9 cellular contexts compared by ENCODE assay signal in the genomic region with DNA sequence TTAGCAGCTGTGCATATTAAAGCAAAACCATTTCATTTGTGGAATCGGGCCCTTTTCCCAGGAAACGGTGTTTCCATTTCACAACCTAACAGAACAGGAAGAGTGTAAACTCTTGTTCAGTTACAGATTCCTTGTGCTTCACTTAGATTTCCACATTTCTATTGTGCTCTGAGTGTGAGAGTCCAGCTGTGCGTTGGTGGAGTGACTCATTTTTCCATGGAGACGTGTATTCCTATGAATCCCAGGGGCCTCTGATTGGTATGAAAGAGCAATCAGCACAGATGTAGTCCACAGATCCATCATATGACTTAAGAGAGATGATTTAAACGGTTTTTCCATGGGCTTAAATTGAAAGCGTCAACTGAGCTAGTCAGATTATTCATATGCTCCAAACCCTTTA. TPM values are rescaled to one million over a fixed set of nuclear protein-coding genes. Genes with fewer than 3 reads are reported as not detected.
DNase-seq lines count a peak whose midpoint lies in the region; TF ChIP-seq lines count a peak whose summit lies in the region.
"Had no signal": no experiment of that assay in that cellular context is flagged by ENCODE, and none has a peak within 500 bp of the region (broad histone marks: within the 10 kb centered on the region; RNA-seq: fewer than 3 reads in every experiment).

No MANE protein-coding gene starts in this region.

- H3K27me3 ChIP-seq in mammary epithelial cell (ENCODE audit: insufficient read depth, low read length) (no peaks in the 10 kb centered on the region), tibial artery (no peaks in the 10 kb centered on the region)

- peak; percentile 76 for DNase-seq in mammary epithelial cell
- DNase-seq in lower leg skin (ENCODE audit: low spot score in 2 of 2), result peak; percentile 72 to 87
- DNase-seq in tibial artery, result peak; percentile 74 to 75
- DNase-seq in activated naive CD8-positive, alpha-beta T cell treated with anti-CD3 and anti-CD28 coated beads for 36 hours, result no peak
- no peak for DNase-seq in HK-2 (ENCODE audit: unreplicated experiment)
- no peak for DNase-seq in NCI-H1105 treated with DMSO at 0.1 percent for 48 hours (lab: John Stamatoyannopoulos, UW)
- DNase-seq in nucleus accumbens (lab: John Stamatoyannopoulos, UW), result no peak
- DNase-seq: activated T-cell treated with anti-CD3 and anti-CD28 coated beads for 4 hours had no signal

- H3K27ac Mint-ChIP-seq in activated naive CD8-positive, alpha-beta T cell treated with anti-CD3 and anti-CD28 coated beads for 36 hours, result no peak overlapping the region

- BruUV-seq in mammary epithelial cell (replicated peaks; lab: Mats Ljungman, UMichigan), result no TSS peak

- WGBS in mammary epithelial cell (ENCODE audit: low coverage, missing lambda C conversion rate), result 50% methylated on average over 6 of the region's 6 CpGs
- 44 to 47% methylated on average over 6 of the region's 6 CpGs for whole genome bisulfite sequencing in lower leg skin, 2 donors

- no peaks in the 10 kb centered on the region for H3K9me3 ChIP-seq in HEK293 (ENCODE audit: control insufficient read depth, insufficient read depth, low read depth, low read length)
- H3K9me3 ChIP-seq in mammary epithelial cell (replicated peaks; ENCODE audit: insufficient read depth, low read length), result no peaks in the 10 kb centered on the region
- no peaks in the 10 kb centered on the region for H3K9me3 ChIP-seq in tibial artery

- dilution Hi-C loops in mammary epithelial cell (cut with HindIII; ENCODE audit: low sequenced_read_pairs), result no loop called here

- H2AFZ ChIP-seq in mammary epithelial cell (ENCODE audit: low read depth, low read length), result peak overlapping the region; percentile 71

- H3K4me1 Mint-ChIP-seq in activated naive CD8-positive, alpha-beta T cell treated with anti-CD3 and anti-CD28 coated beads for 36 hours, result peaks cover under 1% of the 10 kb centered on the region

- H3K36me3 ChIP-seq in HEK293 (ENCODE audit: control insufficient read depth in 2 of 2, insufficient read depth in 1 of 2, low read length in 2 of 2), result no peaks in the 10 kb centered on the region
- H3K36me3 ChIP-seq in mammary epithelial cell (ENCODE audit: insufficient read depth, low read length), result no peaks in the 10 kb centered on the region
- no peaks in the 10 kb centered on the region for H3K36me3 ChIP-seq in tibial artery

- no peaks in the 10 kb centered on the region for H3K36me3 Mint-ChIP-seq in activated naive CD8-positive, alpha-beta T cell treated with anti-CD3 and anti-CD28 coated beads for 36 hours

- TF ChIP-seq POLR2A in lower leg skin (IDR thresholded peaks at IDR 0.05), result no peak

- H3K4me2 ChIP-seq in mammary epithelial cell (ENCODE audit: insufficient read depth, low read depth, low read length), result peak overlapping the region; percentile 23

- CTCF ChIA-PET in HEK293 (lab: Yijun Ruan, JAX), result interaction anchor here (0.6 to 1.9 kb wide), 7 partner anchors 8 to 341 kb away, joined by 3 to 4 read pairs (median 3); no protein-coding TSS in a partner anchor
- CTCF ChIA-PET in mammary epithelial cell (lab: Charles Lee; ENCODE audit: low non-redundant PET), result interaction anchor here (0.5 kb wide), 1 partner anchor 28 kb away, joined by 3 read pairs; no protein-coding TSS in a partner anchor

- intact Hi-C loops in mammary epithelial cell (cut with micrococcal nuclease), result no loop called here
- intact Hi-C loops in lower leg skin (cut with DNase I; ENCODE audit: low total_unique reads), result no loop called here
- intact Hi-C loops in tibial artery (cut with DNase I; ENCODE audit: low total_unique reads), result no loop called here

- no peaks in the 10 kb centered on the region for H3K79me2 ChIP-seq in mammary epithelial cell (ENCODE audit: insufficient read depth, low read length)

- H3K27ac ChIP-seq in HEK293 (ENCODE audit: extremely low read depth, low read depth, low read length) (no peak overlapping the region), mammary epithelial cell (ENCODE audit: insufficient read depth, low read depth, low read length) (no peak overlapping the region), tibial artery (peak overlapping the region; percentile 68 to 70)

- TF ChIP-seq CTCF in HEK293 (tag by site-specific recombination; IDR thresholded peaks at IDR 0.05), result no peak
- no peak for TF ChIP-seq CTCF in mammary epithelial cell (conservative IDR thresholded peaks at IDR 0.05 in 1 of 2, IDR thresholded peaks at IDR 0.05 in 1 of 2; ENCODE audit: extremely low read depth in 1 of 2, insufficient read depth in 1 of 2, low read depth in 1 of 2, low read length in 2 of 2)
- no peak for TF ChIP-seq CTCF in lower leg skin (IDR thresholded peaks at IDR 0.05)
- TF ChIP-seq CTCF in tibial artery (IDR thresholded peaks at IDR 0.05), result no peak

- no peaks in the 10 kb centered on the region for H3K27me3 Mint-ChIP-seq in activated naive CD8-positive, alpha-beta T cell treated with anti-CD3 and anti-CD28 coated beads for 36 hours

- no peak overlapping the region for H3K4me3 Mint-ChIP-seq in activated naive CD8-positive, alpha-beta T cell treated with anti-CD3 and anti-CD28 coated beads for 36 hours

- in situ Hi-C loops in mammary epithelial cell (cut with MboI; ENCODE audit: low sequenced_read_pairs in 2 of 2), result no loop called here

- H3K9me3 Mint-ChIP-seq in activated naive CD8-positive, alpha-beta T cell treated with anti-CD3 and anti-CD28 coated beads for 36 hours, result no peaks in the 10 kb centered on the region

- POLR2A ChIA-PET in HEK293 (lab: Yijun Ruan, JAX), result interaction anchor here (0.6 to 3.6 kb wide), 2 partner anchors 13 to 23 kb away, joined by 4 to 25 read pairs; a partner anchor contains a TSS

- no peak overlapping the region for H3K9ac ChIP-seq in mammary epithelial cell (ENCODE audit: insufficient read depth, low read length)

- H3K4me3 ChIP-seq in HEK293 (ENCODE audit: low read depth, low read length) (no peak overlapping the region), mammary epithelial cell (replicated peaks in 1 of 3; ENCODE audit: insufficient read depth in 1 of 3, low read depth in 2 of 3, low read length in 3 of 3) (no peak overlapping the region), lower leg skin (ENCODE audit: low read depth, poor library complexity, severe bottlenecking) (no peak overlapping the region), tibial artery (no peak overlapping the region)

- H3K4me1 ChIP-seq in HEK293 (ENCODE audit: control insufficient read depth, insufficient read depth, low read length) (peaks cover under 1% of the 10 kb centered on the region; the same call in 1 of the 2 replicates), mammary epithelial cell (ENCODE audit: insufficient read depth, low read length) (peaks cover 7% of the 10 kb centered on the region), tibial artery (peaks cover 0 to 14% (median 2%) of the 10 kb centered on the region in 4 donors)

- no peaks in the 10 kb centered on the region for H4K20me1 ChIP-seq in mammary epithelial cell (ENCODE audit: insufficient read depth, low read length)

TF ChIP-seq in HEK293, 187 proteins besides CTCF, POLR2A, EP300 and RAD21:
- TF ChIP-seq SALL2 (tag by site-specific recombination; IDR thresholded peaks at IDR 0.05; ENCODE audit: borderline replicate concordance) (no peak), PRDM1 (tag by site-specific recombination; IDR thresholded peaks at IDR 0.05) (peak; percentile 68), ZFHX2 (tag by site-specific recombination; conservative IDR thresholded peaks at IDR 0.05) (peak; percentile 53)
- TF ChIP-seq, protein P1, sequence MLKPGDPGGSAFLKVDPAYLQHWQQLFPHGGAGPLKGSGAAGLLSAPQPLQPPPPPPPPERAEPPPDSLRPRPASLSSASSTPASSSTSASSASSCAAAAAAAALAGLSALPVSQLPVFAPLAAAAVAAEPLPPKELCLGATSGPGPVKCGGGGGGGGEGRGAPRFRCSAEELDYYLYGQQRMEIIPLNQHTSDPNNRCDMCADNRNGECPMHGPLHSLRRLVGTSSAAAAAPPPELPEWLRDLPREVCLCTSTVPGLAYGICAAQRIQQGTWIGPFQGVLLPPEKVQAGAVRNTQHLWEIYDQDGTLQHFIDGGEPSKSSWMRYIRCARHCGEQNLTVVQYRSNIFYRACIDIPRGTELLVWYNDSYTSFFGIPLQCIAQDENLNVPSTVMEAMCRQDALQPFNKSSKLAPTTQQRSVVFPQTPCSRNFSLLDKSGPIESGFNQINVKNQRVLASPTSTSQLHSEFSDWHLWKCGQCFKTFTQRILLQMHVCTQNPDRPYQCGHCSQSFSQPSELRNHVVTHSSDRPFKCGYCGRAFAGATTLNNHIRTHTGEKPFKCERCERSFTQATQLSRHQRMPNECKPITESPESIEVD (tag by site-specific recombination; IDR thresholded peaks at IDR 0.05), result peak; percentile 40; the same call in 1 of the 2 replicates

RNA-seq across cellular contexts. Expression of a gene that starts 13.3 kb away (rescaled TPM):
- total RNA-seq in mammary epithelial cell (100 to 1,000 TPM; 354 to 592 TPM), lower leg skin (100 to 1,000 TPM; 171 to 336 (median 255) TPM)
- polyA plus RNA-seq in mammary epithelial cell, result 249 TPM
- 304 TPM for polyA minus RNA-seq in mammary epithelial cell
- total RNA-seq in activated naive CD8-positive, alpha-beta T cell treated with anti-CD3 and anti-CD28 coated beads for 36 hours, result 1 to 10 TPM; 1.7 to 1.9 TPM

RNA-seq across cellular contexts. Expression of a gene that starts 22.3 kb away (rescaled TPM):
- total RNA-seq in mammary epithelial cell (100 to 1,000 TPM in 1 of 2 donors, 10 to 100 TPM in 1; 57.0 to 102 TPM), lower leg skin (10 to 100 TPM; 87.6 to 95.3 (median 91.3) TPM)
- 31.5 TPM for polyA plus RNA-seq in mammary epithelial cell
- 149 TPM for polyA minus RNA-seq in mammary epithelial cell
- 1 to 10 TPM; 3.4 to 5.6 TPM for total RNA-seq in activated naive CD8-positive, alpha-beta T cell treated with anti-CD3 and anti-CD28 coated beads for 36 hours

RNA-seq across cellular contexts. Expression of a gene that starts 48.2 kb away (rescaled TPM):
- 100 to 1,000 TPM in 1 of 2 donors, 10 to 100 TPM in 1; 94.3 to 191 TPM for total RNA-seq in mammary epithelial cell
- polyA plus RNA-seq in mammary epithelial cell, result 51.3 TPM
- polyA minus RNA-seq in mammary epithelial cell, result 115 TPM
- total RNA-seq in lower leg skin, result 100 to 1,000 TPM; 109 to 149 (median 124) TPM
- 100 to 1,000 TPM; 221 to 223 TPM for total RNA-seq in activated naive CD8-positive, alpha-beta T cell treated with anti-CD3 and anti-CD28 coated beads for 36 hours

Comparison
In these comparisons a context has a peak if more than half of its experiments do, and no peak if none do; other contexts are left out.
1. H3K27ac ChIP-seq: peak in tibial artery (2 of 2); none in HEK293 (single experiment) and mammary epithelial cell (single experiment).
2. DNase-seq: peak in mammary epithelial cell (single experiment), lower leg skin (2 of 2) and tibial artery (2 of 2); none in activated naive CD8-positive, alpha-beta T cell treated with anti-CD3 and anti-CD28 coated beads for 36 hours (single experiment), HK-2 (single experiment), NCI-H1105 treated with DMSO at 0.1 percent for 48 hours (single experiment) and nucleus accumbens (0 of 56).
3. RNA of a gene that starts 13.3 kb away (total RNA-seq): 354 to 592 TPM in mammary epithelial cell and 171 to 336 TPM in lower leg skin; 1.7 to 1.9 TPM in activated naive CD8-positive, alpha-beta T cell treated with anti-CD3 and anti-CD28 coated beads for 36 hours; every median in the first group is over 10 times any median in the second.
4. RNA of a gene that starts 22.3 kb away (total RNA-seq): 57.0 to 102 TPM in mammary epithelial cell and 87.6 to 95.3 TPM in lower leg skin; 3.4 to 5.6 TPM in activated naive CD8-positive, alpha-beta T cell treated with anti-CD3 and anti-CD28 coated beads for 36 hours; every median in the first group is over 4 times any median in the second.